20 cellular contexts compared by ENCODE assay signal in genomic region chr5:1026700-1027621, GRCh38.
"Had no signal": no experiment of that assay in that cellular context is flagged by ENCODE, and none has a peak within 500 bp of the region (broad histone marks: within the 10 kb centered on the region; RNA-seq: fewer than 3 reads in every experiment).

No MANE protein-coding gene starts in this region.

- ATAC-seq: activated T-helper 17 cell treated with anti-CD3 and anti-CD28 coated beads, Interleukin-2, amount 50 U/mL, for 72 hours; natural killer cell treated with Interleukin-12 subunit alpha and Interleukin-12 subunit beta and Interleukin-15 and Interleukin-18, amount 100 ng/mL, for 72 hours; WTC11 had no signal

- H3K4me3 ChIP-seq: adrenal gland, coronary artery, testis had no signal

- H3K27me3 ChIP-seq: adrenal gland, testis had no signal

- H3K27ac Mint-ChIP-seq: activated CD4-positive, alpha-beta T cell treated with anti-CD3 and anti-CD28 coated beads, Interleukin-2, amount 10 ng/mL, durations not matched to agents 24 days and 14 days; activated T-helper 17 cell treated with anti-CD3 and anti-CD28 coated beads, Interleukin-2, amount 50 U/mL, for 72 hours; memory B cell; natural killer cell treated with Interleukin-12 subunit alpha and Interleukin-12 subunit beta and Interleukin-15 and Interleukin-18, amount 100 ng/mL, for 72 hours; stimulated activated naive CD8-positive, alpha-beta T cell treated with anti-CD3 and anti-CD28 coated beads, Interleukin-15, Interleukin-2, amounts not matched to agents 100 ng/mL and 50 ng/mL, for 24 hours; T-helper 1 cell treated with Interleukin-12 subunit alpha and Interleukin-12 subunit beta and Interleukin-4 antibody, amounts not matched to agents 30 μg/mL and 1 μg/mL, for 36 hours; WTC11 had no signal

- DNase-seq: activated CD4-positive, alpha-beta T cell treated with anti-CD3 and anti-CD28 coated beads, Interleukin-2, amount 10 ng/mL, durations not matched to agents 24 days and 14 days; activated CD8-positive, alpha-beta memory T cell treated with anti-CD3 and anti-CD28 coated beads for 24 hours; activated naive CD4-positive, alpha-beta T cell treated with anti-CD3 and anti-CD28 coated beads, Interleukin-2, amount 50 U/mL, for 16 hours; activated T-cell treated with anti-CD3 and anti-CD28 coated beads for 4 hours; caudate nucleus; effector CD4-positive, alpha-beta T cell; hippocampal formation; occipital lobe; stimulated activated CD4-positive, alpha-beta T cell treated with anti-CD3 and anti-CD28 coated beads, Interleukin-15, amount 100 ng/mL, for 24 hours; stimulated activated CD4-positive, alpha-beta T cell treated with anti-CD3 and anti-CD28 coated beads, Interleukin-4, amount 100 ng/mL, for 24 hours; testis had no signal

- H3K4me1 Mint-ChIP-seq: activated CD4-positive, alpha-beta T cell treated with anti-CD3 and anti-CD28 coated beads, Interleukin-2, amount 10 ng/mL, durations not matched to agents 24 days and 14 days; activated T-helper 17 cell treated with anti-CD3 and anti-CD28 coated beads, Interleukin-2, amount 50 U/mL, for 72 hours; memory B cell; WTC11 had no signal

- H3K4me3 Mint-ChIP-seq: activated CD4-positive, alpha-beta T cell treated with anti-CD3 and anti-CD28 coated beads, Interleukin-2, amount 10 ng/mL, durations not matched to agents 24 days and 14 days; activated T-helper 17 cell treated with anti-CD3 and anti-CD28 coated beads, Interleukin-2, amount 50 U/mL, for 72 hours; memory B cell; natural killer cell treated with Interleukin-12 subunit alpha and Interleukin-12 subunit beta and Interleukin-15 and Interleukin-18, amount 100 ng/mL, for 72 hours; stimulated activated naive CD8-positive, alpha-beta T cell treated with anti-CD3 and anti-CD28 coated beads, Interleukin-15, Interleukin-2, amounts not matched to agents 100 ng/mL and 50 ng/mL, for 24 hours; T-helper 1 cell treated with Interleukin-12 subunit alpha and Interleukin-12 subunit beta and Interleukin-4 antibody, amounts not matched to agents 30 μg/mL and 1 μg/mL, for 36 hours; WTC11 had no signal

- H3K9me3 Mint-ChIP-seq: activated CD4-positive, alpha-beta T cell treated with anti-CD3 and anti-CD28 coated beads, Interleukin-2, amount 10 ng/mL, durations not matched to agents 24 days and 14 days; activated T-helper 17 cell treated with anti-CD3 and anti-CD28 coated beads, Interleukin-2, amount 50 U/mL, for 72 hours; memory B cell; natural killer cell treated with Interleukin-12 subunit alpha and Interleukin-12 subunit beta and Interleukin-15 and Interleukin-18, amount 100 ng/mL, for 72 hours; stimulated activated naive CD8-positive, alpha-beta T cell treated with anti-CD3 and anti-CD28 coated beads, Interleukin-15, Interleukin-2, amounts not matched to agents 100 ng/mL and 50 ng/mL, for 24 hours; T-helper 1 cell treated with Interleukin-12 subunit alpha and Interleukin-12 subunit beta and Interleukin-4 antibody, amounts not matched to agents 30 μg/mL and 1 μg/mL, for 36 hours; WTC11 had no signal

- H3K27ac ChIP-seq: adrenal gland, coronary artery, epithelial cell of prostate, testis had no signal

- H3K9me3 ChIP-seq: adrenal gland, testis had no signal

- H3K36me3 ChIP-seq: adrenal gland had no signal

- H3K27me3 Mint-ChIP-seq: activated CD4-positive, alpha-beta T cell treated with anti-CD3 and anti-CD28 coated beads, Interleukin-2, amount 10 ng/mL, durations not matched to agents 24 days and 14 days; activated T-helper 17 cell treated with anti-CD3 and anti-CD28 coated beads, Interleukin-2, amount 50 U/mL, for 72 hours; natural killer cell treated with Interleukin-12 subunit alpha and Interleukin-12 subunit beta and Interleukin-15 and Interleukin-18, amount 100 ng/mL, for 72 hours; stimulated activated naive CD8-positive, alpha-beta T cell treated with anti-CD3 and anti-CD28 coated beads, Interleukin-15, Interleukin-2, amounts not matched to agents 100 ng/mL and 50 ng/mL, for 24 hours had no signal

- H3K4me1 ChIP-seq: adrenal gland, testis had no signal

- H3K36me3 Mint-ChIP-seq: memory B cell; natural killer cell treated with Interleukin-12 subunit alpha and Interleukin-12 subunit beta and Interleukin-15 and Interleukin-18, amount 100 ng/mL, for 72 hours; WTC11 had no signal
